In genomic region chr14:91062600-91062999, GRCh38 we compare ENCODE assay signal across 13 cellular contexts. TPM values are rescaled to one million over a fixed set of nuclear protein-coding genes. Genes with fewer than 3 reads are reported as not detected.
DNase-seq lines count a peak whose midpoint lies in the region; ATAC-seq and TF ChIP-seq lines count a peak whose summit lies in the region.
"Had no signal": no experiment of that assay in that cellular context is flagged by ENCODE, and none has a peak within 500 bp of the region (broad histone marks: within the 10 kb centered on the region; RNA-seq: fewer than 3 reads in every experiment).

No MANE protein-coding gene starts in this region.

- H3K4me3 ChIP-seq in CD4-positive, alpha-beta memory T cell (ENCODE audit: low read length in 2 of 2) = peak overlapping the region; percentile 16 to 43
- H3K4me3 ChIP-seq in HL-60 (replicated peaks; ENCODE audit: insufficient read depth, low read length) = no peak overlapping the region
- H3K4me3 ChIP-seq in muscle layer of colon (ENCODE audit: low read depth in 1 of 2, low read length in 2 of 2) = no peak overlapping the region
- H3K4me3 ChIP-seq: MG63, SJCRH30, thyroid gland had no signal

- H3K27me3 Mint-ChIP-seq in CD4-positive, alpha-beta memory T cell = no peaks in the 10 kb centered on the region
- no peaks in the 10 kb centered on the region for H3K27me3 Mint-ChIP-seq in activated T-helper 17 cell treated with anti-CD3 and anti-CD28 coated beads, Interleukin-2, amount 50 U/mL, for 72 hours
- H3K27me3 Mint-ChIP-seq: naive B cell had no signal

- CTCF ChIA-PET in CD4-positive, alpha-beta memory T cell (lab: Charles Lee; ENCODE audit: partially characterized antibody) = interaction anchor here (2.8 to 6.7 kb wide), 4 partner anchors 16 to 109 kb away, joined by 6 to 74 read pairs (median 15); partner anchors contain the start of gene DGLUCY

- no peaks in the 10 kb centered on the region for H3K9me3 ChIP-seq in CD4-positive, alpha-beta memory T cell (ENCODE audit: control insufficient read depth in 1 of 2, low read length in 2 of 2)
- no peaks in the 10 kb centered on the region for H3K9me3 ChIP-seq in muscle layer of colon (ENCODE audit: low read length)
- H3K9me3 ChIP-seq: MG63, SJCRH30, thyroid gland had no signal

- H3K4me1 ChIP-seq in CD4-positive, alpha-beta memory T cell (ENCODE audit: insufficient read depth, low read length) = peaks cover 83% of the 10 kb centered on the region
- peaks cover 49% of the 10 kb centered on the region for H3K4me1 ChIP-seq in muscle layer of colon (ENCODE audit: insufficient read depth, low read length)

- intact Hi-C loops in CD4-positive, alpha-beta memory T cell (cut with micrococcal nuclease) = loop anchor here (5.0 kb wide), 4 partner anchors 40 to 665 kb away; partner anchors contain the start of gene CALM1

- no peak overlapping the region for H3K9ac ChIP-seq in muscle layer of colon (ENCODE audit: low read length)

- peaks cover 44 to 72% (median 59%) of the 10 kb centered on the region in 4 donors for H3K4me1 Mint-ChIP-seq in CD4-positive, alpha-beta memory T cell
- peaks cover 44% of the 10 kb centered on the region for H3K4me1 Mint-ChIP-seq in activated T-helper 17 cell treated with anti-CD3 and anti-CD28 coated beads, Interleukin-2, amount 50 U/mL, for 72 hours

- H3K27me3 ChIP-seq in CD4-positive, alpha-beta memory T cell (ENCODE audit: insufficient read depth, low read length) = no peaks in the 10 kb centered on the region
- H3K27me3 ChIP-seq in HL-60 (ENCODE audit: insufficient read depth, poor library complexity, severe bottlenecking) = no peaks in the 10 kb centered on the region
- H3K27me3 ChIP-seq in muscle layer of colon (ENCODE audit: control insufficient read depth in 1 of 2, insufficient read depth in 2 of 2, low read length in 2 of 2) = no peaks in the 10 kb centered on the region
- H3K27me3 ChIP-seq: MG63, SJCRH30, thyroid gland had no signal

- no peaks in the 10 kb centered on the region for H3K36me3 ChIP-seq in CD4-positive, alpha-beta memory T cell (ENCODE audit: insufficient read depth, low read length)
- H3K36me3 ChIP-seq in muscle layer of colon (ENCODE audit: insufficient read depth, low read length) = no peaks in the 10 kb centered on the region
- H3K36me3 ChIP-seq: MG63, SJCRH30, thyroid gland had no signal

- POLR2A ChIA-PET in CD4-positive, alpha-beta memory T cell (lab: Charles Lee; ENCODE audit: partially characterized antibody) = interaction anchor here (0.7 to 5.6 kb wide), 11 partner anchors 15 to 665 kb away, joined by 3 to 70 read pairs (median 3); partner anchors contain the start of gene CALM1

- H3K9me3 Mint-ChIP-seq in CD4-positive, alpha-beta memory T cell = no peaks in the 10 kb centered on the region
- no peaks in the 10 kb centered on the region for H3K9me3 Mint-ChIP-seq in activated T-helper 17 cell treated with anti-CD3 and anti-CD28 coated beads, Interleukin-2, amount 50 U/mL, for 72 hours

- DNase-seq in CD4-positive, alpha-beta memory T cell = no peak
- DNase-seq in HL-60 (ENCODE audit: low read depth in 1 of 2, low spot score in 1 of 2) (no peak), NCI-H146 treated with DMSO at 0.1 percent for 48 hours (lab: John Stamatoyannopoulos, UW; ENCODE audit: unreplicated experiment) (no peak), pons (ENCODE audit: low spot score) (no peak)
- DNase-seq: activated T-cell treated with anti-CD3 and anti-CD28 coated beads, Interleukin-2, amount 50 U/mL, for 1 hour; MG63; thyroid gland had no signal

- peak overlapping the region; percentile 56 to 78 (median 70) for H3K4me3 Mint-ChIP-seq in CD4-positive, alpha-beta memory T cell
- peak overlapping the region; percentile 79 for H3K4me3 Mint-ChIP-seq in activated T-helper 17 cell treated with anti-CD3 and anti-CD28 coated beads, Interleukin-2, amount 50 U/mL, for 72 hours

- no peak for ATAC-seq in activated T-helper 17 cell treated with anti-CD3 and anti-CD28 coated beads, Interleukin-2, amount 50 U/mL, for 72 hours (replicated peaks)
- no peak for ATAC-seq in GM18858 (IDR thresholded peaks at IDR 0.05; ENCODE audit: unreplicated experiment)
- ATAC-seq: left lobe of liver had no signal

- peak overlapping the region; percentile 39 for H3K27ac ChIP-seq in CD4-positive, alpha-beta memory T cell (ENCODE audit: low read depth, low read length)
- H3K27ac ChIP-seq in HL-60 (replicated peaks) = peak overlapping the region; percentile 73
- peak overlapping the region; percentile 16 for H3K27ac ChIP-seq in muscle layer of colon (ENCODE audit: low read depth, low read length)
- H3K27ac ChIP-seq: SJCRH30, thyroid gland had no signal

- H3K36me3 Mint-ChIP-seq in CD4-positive, alpha-beta memory T cell = peaks cover 2 to 5% of the 10 kb centered on the region in 2 donors
- peaks cover 20% of the 10 kb centered on the region for H3K36me3 Mint-ChIP-seq in activated T-helper 17 cell treated with anti-CD3 and anti-CD28 coated beads, Interleukin-2, amount 50 U/mL, for 72 hours (ENCODE audit: low read depth)

- peak overlapping the region; percentile 68 to 95 (median 88) for H3K27ac Mint-ChIP-seq in CD4-positive, alpha-beta memory T cell
- peak overlapping the region; percentile 87 for H3K27ac Mint-ChIP-seq in activated T-helper 17 cell treated with anti-CD3 and anti-CD28 coated beads, Interleukin-2, amount 50 U/mL, for 72 hours

- no peak for TF ChIP-seq CTCF in HL-60 (IDR thresholded peaks at IDR 0.05; ENCODE audit: insufficient read depth, low read length)

RNA-seq across cellular contexts. Expression of gene RPS6KA5, which starts 2.2 kb away (rescaled TPM):
- 10 to 100 TPM; 42.9 to 44.7 TPM for total RNA-seq in CD4-positive, alpha-beta memory T cell
- polyA plus RNA-seq in CD4-positive, alpha-beta memory T cell = 10 to 100 TPM; 28.8 to 29.7 TPM
- total RNA-seq in activated T-helper 17 cell treated with anti-CD3 and anti-CD28 coated beads, Interleukin-2, amount 50 U/mL, for 72 hours = 10 to 100 TPM; 30.0 to 46.2 TPM

RNA-seq across cellular contexts. Expression of gene DGLUCY, which starts 51.3 kb away (rescaled TPM):
- total RNA-seq in CD4-positive, alpha-beta memory T cell = 100 to 1,000 TPM; 132 to 141 TPM
- polyA plus RNA-seq in CD4-positive, alpha-beta memory T cell = 10 to 100 TPM; 40.9 to 45.5 TPM
- 10 to 100 TPM; 73.8 to 88.7 TPM for total RNA-seq in activated T-helper 17 cell treated with anti-CD3 and anti-CD28 coated beads, Interleukin-2, amount 50 U/mL, for 72 hours

Comparison
In these comparisons a context has a peak if more than half of its experiments do, and no peak if none do; other contexts are left out.
1. H3K27ac ChIP-seq: peak in every context shown above with its lines; median percentile 73 in HL-60; 39 in CD4-positive, alpha-beta memory T cell; 16 in muscle layer of colon.
2. H3K4me3 ChIP-seq: peak in CD4-positive, alpha-beta memory T cell (2 of 2); none in HL-60 (single experiment) and muscle layer of colon (0 of 2).